11 cellular contexts compared by ENCODE assay signal in the genomic region with DNA sequence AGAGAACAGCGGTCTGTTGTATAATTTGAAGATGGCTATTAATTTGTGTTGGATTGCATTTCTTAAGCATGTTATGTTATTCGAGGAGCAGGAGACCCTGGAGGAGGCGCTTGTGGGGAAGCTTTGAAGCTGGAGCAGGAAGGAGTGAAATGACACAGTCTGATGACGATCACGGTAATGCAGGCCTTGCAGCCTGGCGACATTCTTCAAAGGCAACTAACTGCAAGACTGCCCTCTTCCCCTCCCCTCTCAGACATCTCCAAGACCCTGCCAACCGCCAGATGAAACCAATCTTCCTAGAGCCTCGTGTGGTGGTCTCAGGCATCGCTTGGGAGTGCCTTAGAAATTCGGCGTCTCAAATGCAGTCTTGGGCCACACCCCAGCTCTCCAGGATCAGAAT. TPM values are rescaled to one million over a fixed set of nuclear protein-coding genes. Genes with fewer than 3 reads are reported as not detected.
DNase-seq lines count a peak whose midpoint lies in the region; ATAC-seq and TF ChIP-seq lines count a peak whose summit lies in the region.
"Had no signal": no experiment of that assay in that cellular context is flagged by ENCODE, and none has a peak within 500 bp of the region (broad histone marks: within the 10 kb centered on the region; RNA-seq: fewer than 3 reads in every experiment).

No MANE protein-coding gene starts in this region.

- H4K8ac ChIP-seq in IMR-90 (ENCODE audit: low read depth in 2 of 2, low read length in 2 of 2) = peak overlapping the region in 1 of 2 experiments; percentile 36; a peak in 2 of 4 replicates

- WGBS in IMR-90 (ENCODE audit: extremely low coverage in 2 of 2, insufficient read length in 1 of 2), 2 experiments = 23% methylated on average over 5 of the region's 11 CpGs; no CpG with 5 or more reads in 1 of the 2 experiments
- 34 to 58% (median 50%) methylated on average over 10 to 11 of the region's 11 CpGs for WGBS in stomach, 5 donors

- H3K4ac ChIP-seq in IMR-90 (ENCODE audit: low read depth, low read length) = no peak overlapping the region; the same call in 1 of the 2 replicates

- H4K91ac ChIP-seq in IMR-90 (ENCODE audit: insufficient read depth, low read depth, low read length) = peak overlapping the region; percentile 75; the same call in 1 of the 2 replicates

- H3K27me3 ChIP-seq in IMR-90 (ENCODE audit: control insufficient read depth, insufficient read depth, low read length) (no peaks in the 10 kb centered on the region), dorsolateral prefrontal cortex (peaks cover 0 to 75% (median 17%) of the 10 kb centered on the region in 45 donors), stomach (peaks cover 0 to 8% (median 0%) of the 10 kb centered on the region in 3 donors)
- H3K27me3 ChIP-seq: right atrium auricular region had no signal

- no peak overlapping the region for H3K18ac ChIP-seq in IMR-90 (ENCODE audit: low read depth, low read length)

- H2BK5ac ChIP-seq in IMR-90 (ENCODE audit: low read depth, low read length, poor library complexity, severe bottlenecking) = no peak overlapping the region

- H4K5ac ChIP-seq in IMR-90 (ENCODE audit: low read depth, low read length) = peak overlapping the region; percentile 38

- BruUV-seq in IMR-90 (replicated peaks; lab: Mats Ljungman, UMichigan) = no TSS peak

- H3K9me1 ChIP-seq in IMR-90 (ENCODE audit: insufficient read depth, low read length) = peaks cover 2% of the 10 kb centered on the region; the same call in 1 of the 2 replicates

- H2BK120ac ChIP-seq in IMR-90 (ENCODE audit: low read depth, low read length) = peak overlapping the region; percentile 61

- H3K56ac ChIP-seq in IMR-90 (ENCODE audit: extremely low read depth, insufficient read depth, low read length) = no peak overlapping the region

- H3K9me3 ChIP-seq in IMR-90 (ENCODE audit: control insufficient read depth, insufficient read depth, low read length) = no peaks in the 10 kb centered on the region
- H3K9me3 ChIP-seq in stomach = no peaks in the 10 kb centered on the region
- H3K9me3 ChIP-seq: right atrium auricular region had no signal

- peaks cover 5% of the 10 kb centered on the region; the same call in 1 of the 2 replicates for H4K20me1 ChIP-seq in IMR-90 (ENCODE audit: insufficient read depth, low read length)

- no peak for TF ChIP-seq POLR2A in IMR-90 (IDR thresholded peaks at IDR 0.05; ENCODE audit: low read depth, low read length)
- no peak for TF ChIP-seq POLR2A in stomach (IDR thresholded peaks at IDR 0.05)

- H2AK9ac ChIP-seq in IMR-90 (replicated peaks; ENCODE audit: low read depth, low read length, poor library complexity) = peak overlapping the region; percentile 25

- 0 out of 4 replicates have a peak, but pooled peaks cover 0 to 5% of the 10 kb centered on the region in 2 experiments for H3K79me1 ChIP-seq in IMR-90 (ENCODE audit: low read depth in 1 of 2, low read length in 2 of 2)

- CTCF ChIA-PET in IMR-90 (lab: Yijun Ruan, JAX) = no interaction called here

- no peak overlapping the region for H2AK5ac ChIP-seq in IMR-90 (ENCODE audit: low read depth, low read length)

- H3K4me1 ChIP-seq in IMR-90 (ENCODE audit: control insufficient read depth, insufficient read depth, low read length) = peaks cover 14% of the 10 kb centered on the region
- peaks cover 0 to 21% (median 12%) of the 10 kb centered on the region in 4 donors for H3K4me1 ChIP-seq in stomach

- H3K36me3 ChIP-seq in IMR-90 (ENCODE audit: control insufficient read depth, insufficient read depth, low read length) (no peaks in the 10 kb centered on the region), stomach (no peaks in the 10 kb centered on the region)
- H3K36me3 ChIP-seq: right atrium auricular region had no signal

- no peak overlapping the region for H3K14ac ChIP-seq in IMR-90 (replicated peaks; ENCODE audit: low read depth, low read length)

- TF ChIP-seq RAD21 in IMR-90 (IDR thresholded peaks at IDR 0.05; ENCODE audit: low read length) = no peak

- H3K23ac ChIP-seq in IMR-90 (ENCODE audit: low read depth, low read length) = no peak overlapping the region

- DNase-seq in IMR-90 (peak; percentile 30), dorsolateral prefrontal cortex (no peak), left kidney (ENCODE audit: low read depth, low spot score) (peak; percentile 95), stomach (no peak), NCI-H1105 (lab: John Stamatoyannopoulos, UW) (no peak)
- DNase-seq in activated CD4-positive, alpha-beta T cell treated with anti-CD3 and anti-CD28 coated beads, Interleukin-2, amount 50 U/mL, for 4 hours = no peak
- DNase-seq: activated CD8-positive, alpha-beta memory T cell treated with anti-CD3 and anti-CD28 coated beads, Interleukin-2, amount 50 U/mL, for 48 hours; PC-3 had no signal

- no peak overlapping the region for H2BK15ac ChIP-seq in IMR-90 (ENCODE audit: low read depth, low read length)

- peak overlapping the region; percentile 84 for H2AFZ ChIP-seq in IMR-90 (replicated peaks; ENCODE audit: low read length, poor library complexity)

- no peak for TF ChIP-seq EP300 in stomach (IDR thresholded peaks at IDR 0.05)

- in situ Hi-C loops in IMR-90 (cut with MboI; ENCODE audit: low sequenced_read_pairs) = no loop called here

- TF ChIP-seq CTCF in IMR-90 (conservative IDR thresholded peaks at IDR 0.05; ENCODE audit: low read depth, low read length) (no peak), dorsolateral prefrontal cortex (IDR thresholded peaks at IDR 0.05 in 54 of 56, conservative IDR thresholded peaks at IDR 0.05 in 2 of 56; ENCODE audit: low read depth in 1 of 56, partially characterized antibody in 56 of 56) (no peak), stomach (IDR thresholded peaks at IDR 0.05) (no peak)

- dilution Hi-C loops in IMR-90 (cut with HindIII; ENCODE audit: low sequenced_read_pairs, unreplicated experiment) = no loop called here

- ATAC-seq in IMR-90 (ENCODE audit: low read depth) = no peak
- ATAC-seq in GM19035 (IDR thresholded peaks at IDR 0.05; ENCODE audit: unreplicated experiment) = no peak
- ATAC-seq: activated CD4-positive, CD25-positive, alpha-beta regulatory T cell treated with anti-CD3 and anti-CD28 coated beads, Interleukin-2, amount 50 U/mL, for 24 hours; PC-3 had no signal

- H3K27ac ChIP-seq in IMR-90 (ENCODE audit: insufficient read depth, low read length) (no peak overlapping the region), dorsolateral prefrontal cortex (peak overlapping the region in 47 of 59 donors; percentile 1 to 83 (median 63)), stomach (peak overlapping the region in 3 of 5 donors; percentile 22 to 66 (median 51))

- H3K9ac ChIP-seq in IMR-90 (ENCODE audit: low read depth, low read length) = no peak overlapping the region

- POLR2A ChIA-PET in IMR-90 (lab: Charles Lee; ENCODE audit: unreplicated experiment) = no interaction called here

- H3K4me3 ChIP-seq in IMR-90 (ENCODE audit: insufficient read depth, low read depth, low read length) = no peak overlapping the region
- H3K4me3 ChIP-seq in dorsolateral prefrontal cortex = peak overlapping the region in 1 of 59 donors; percentile 11
- H3K4me3 ChIP-seq in stomach = peak overlapping the region in 1 of 4 donors; percentile 13
- H3K4me3 ChIP-seq: right atrium auricular region had no signal

- intact Hi-C loops in IMR-90 (cut with micrococcal nuclease) = no loop called here
- intact Hi-C loops in dorsolateral prefrontal cortex (cut with DNase I) = no loop called here
- intact Hi-C loops in stomach (cut with DNase I; ENCODE audit: low total_unique reads) = no loop called here

- H2BK20ac ChIP-seq in IMR-90 (ENCODE audit: low read depth, low read length) = no peak overlapping the region

- H3K4me2 ChIP-seq in IMR-90 (ENCODE audit: low read depth, low read length) = peak overlapping the region; percentile 19; the same call in 1 of the 2 replicates

TF ChIP-seq in IMR-90, 13 proteins besides CTCF, POLR2A, EP300 and RAD21:
- TF ChIP-seq MAZ (IDR thresholded peaks at IDR 0.05; ENCODE audit: borderline replicate concordance, low read depth, low read length) = no peak
- TF ChIP-seq RCOR1 (IDR thresholded peaks at IDR 0.05; ENCODE audit: insufficient replicate concordance, low read length) = no peak
- no peak for TF ChIP-seq MXI1 (IDR thresholded peaks at IDR 0.05; ENCODE audit: borderline replicate concordance, low read depth, low read length)
- TF ChIP-seq CHD1 (IDR thresholded peaks at IDR 0.05; ENCODE audit: low read depth, low read length) = no peak

RNA-seq across cellular contexts. Expression of a gene that starts 16.1 kb away (rescaled TPM):
- total RNA-seq in IMR-90 (2012; rRNA removed) = 3.9 and 4.5 TPM in 2 replicates
- polyA plus RNA-seq in IMR-90 (2012; rRNA removed) = 2.2 and 2.5 TPM in 2 replicates
- 1.7 and 1.9 TPM in 2 replicates for polyA plus RNA-seq in IMR-90 (2012; cell fraction: cytosol; rRNA removed)
- 0.87 and 0.94 TPM in 2 replicates for polyA plus RNA-seq in IMR-90 (2012; cell fraction: nucleus; rRNA removed; ENCODE audit: low replicate concordance)
- 100 to 1,000 TPM in 11 of 120 experiments, 10 to 100 TPM in 109; 37.8 to 131 (median 77.3) TPM for total RNA-seq in dorsolateral prefrontal cortex
- total RNA-seq in stomach = 10 to 100 TPM in 1 of 5 donors, 1 to 10 TPM in 3, not detected in 1; 2.7 to 22.3 (median 5.3) TPM
- polyA plus RNA-seq in stomach = under 1 TPM; 0.35 to 0.68 (median 0.46) TPM

Comparison
In these comparisons a context has a peak if more than half of its experiments do, and no peak if none do; other contexts are left out.
1. DNase-seq: peak in IMR-90 (single experiment) and left kidney (single experiment); none in dorsolateral prefrontal cortex (0 of 10), stomach (single experiment), NCI-H1105 (single experiment) and activated CD4-positive, alpha-beta T cell treated with anti-CD3 and anti-CD28 coated beads, Interleukin-2, amount 50 U/mL, for 4 hours (0 of 2).